Comparison of ENCODE assay signal across 14 cellular contexts in genomic region chr2:120525056-120526046, GRCh38.
A peak's percentile ranks its signal among the peaks of the same experiment; 100 is the strongest.
DNase-seq lines count a peak whose midpoint lies in the region; ATAC-seq and TF ChIP-seq lines count a peak whose summit lies in the region.
"Had no signal": no experiment of that assay in that cellular context is flagged by ENCODE, and none has a peak within 500 bp of the region (broad histone marks: within the 10 kb centered on the region; RNA-seq: fewer than 3 reads in every experiment).

No MANE protein-coding gene starts in this region.

- no peak overlapping the region for H3K9ac ChIP-seq in liver (ENCODE audit: low read depth in 1 of 2, low read length in 2 of 2)

- peak; percentile 65 to 75 for TF ChIP-seq RAD21 in liver (IDR thresholded peaks at IDR 0.05)

- H3K27ac Mint-ChIP-seq in activated T-helper 17 cell treated with anti-CD3 and anti-CD28 coated beads, Interleukin-2, amount 50 U/mL, for 72 hours, result peak overlapping the region; percentile 49
- H3K27ac Mint-ChIP-seq: CD4-positive, alpha-beta T cell; memory B cell had no signal

- H3K4me1 Mint-ChIP-seq in activated T-helper 17 cell treated with anti-CD3 and anti-CD28 coated beads, Interleukin-2, amount 50 U/mL, for 72 hours, result no peaks in the 10 kb centered on the region
- H3K4me1 Mint-ChIP-seq: memory B cell; stimulated activated naive CD8-positive, alpha-beta T cell treated with anti-CD3 and anti-CD28 coated beads, Interleukin-15, amount 100 ng/mL, for 72 hours had no signal

- H3K36me3 Mint-ChIP-seq in activated T-helper 17 cell treated with anti-CD3 and anti-CD28 coated beads, Interleukin-2, amount 50 U/mL, for 72 hours (ENCODE audit: low read depth), result no peaks in the 10 kb centered on the region
- H3K36me3 Mint-ChIP-seq: memory B cell had no signal

- peak; percentile 37 for TF ChIP-seq CTCF in liver (IDR thresholded peaks at IDR 0.05; ENCODE audit: low read depth, low read length, missing input control)

- peaks cover 4 to 18% (median 15%) of the 10 kb centered on the region in 4 donors for H3K4me1 ChIP-seq in liver (ENCODE audit: control insufficient read depth in 4 of 4, insufficient read depth in 4 of 4, low read length in 3 of 4)
- H3K4me1 ChIP-seq: pancreas had no signal

- H3K36me3 ChIP-seq in liver (ENCODE audit: control insufficient read depth in 4 of 4, insufficient read depth in 3 of 4, low read depth in 1 of 4, low read length in 3 of 4), result no peaks in the 10 kb centered on the region
- H3K36me3 ChIP-seq: pancreas had no signal

- no peak for ATAC-seq in activated T-helper 17 cell treated with anti-CD3 and anti-CD28 coated beads, Interleukin-2, amount 50 U/mL, for 72 hours (replicated peaks)
- no peak for ATAC-seq in HG03280 (IDR thresholded peaks at IDR 0.05; ENCODE audit: unreplicated experiment)
- no peak for ATAC-seq in GM21367 (IDR thresholded peaks at IDR 0.05; ENCODE audit: unreplicated experiment)
- ATAC-seq: activated T-cell treated with anti-CD3 and anti-CD28 coated beads, Interleukin-2, amount 50 U/mL, for 4 hours had no signal

- H3K27ac ChIP-seq in liver (ENCODE audit: low read depth in 1 of 2, low read length in 2 of 2), result peak overlapping the region; percentile 39 to 57

- H3K27me3 ChIP-seq in liver (ENCODE audit: control insufficient read depth in 4 of 4, insufficient read depth in 4 of 4, low read length in 3 of 4), result no peaks in the 10 kb centered on the region

- 47% methylated on average over 18 of the region's 18 CpGs for WGBS in liver

- DNase-seq in COLO668 (lab: John Stamatoyannopoulos, UW; ENCODE audit: unreplicated experiment) (peak; percentile 48), HT-29 (ENCODE audit: low spot score) (peak; percentile 33), NCI-H226 (no peak), NCI-H524 treated with DMSO at 0.1 percent for 48 hours (lab: John Stamatoyannopoulos, UW) (no peak)
- DNase-seq: activated T-cell treated with anti-CD3 and anti-CD28 coated beads, Interleukin-2, amount 50 U/mL, for 4 hours; CD4-positive, alpha-beta T cell; SHP77 treated with DMSO at 0.1 percent for 48 hours; stimulated activated naive CD8-positive, alpha-beta T cell treated with anti-CD3 and anti-CD28 coated beads, Interleukin-15, amount 100 ng/mL, for 72 hours had no signal

- H3K9me3 ChIP-seq in liver (ENCODE audit: control insufficient read depth in 4 of 4, low read length in 3 of 4), result no peaks in the 10 kb centered on the region
- H3K9me3 ChIP-seq: pancreas had no signal

- no peaks in the 10 kb centered on the region for H3K9me3 Mint-ChIP-seq in activated T-helper 17 cell treated with anti-CD3 and anti-CD28 coated beads, Interleukin-2, amount 50 U/mL, for 72 hours
- H3K9me3 Mint-ChIP-seq: activated T-cell treated with anti-CD3 and anti-CD28 coated beads, Interleukin-2, amount 50 U/mL, for 4 hours; stimulated activated naive CD8-positive, alpha-beta T cell treated with anti-CD3 and anti-CD28 coated beads, Interleukin-15, amount 100 ng/mL, for 72 hours had no signal

- H3K4me3 ChIP-seq in liver (ENCODE audit: low read depth in 1 of 3, low read length in 3 of 3), result no peak overlapping the region
- H3K4me3 ChIP-seq: pancreas had no signal

- H3K4me3 Mint-ChIP-seq in activated T-helper 17 cell treated with anti-CD3 and anti-CD28 coated beads, Interleukin-2, amount 50 U/mL, for 72 hours, result no peak overlapping the region
- H3K4me3 Mint-ChIP-seq: activated T-cell treated with anti-CD3 and anti-CD28 coated beads, Interleukin-2, amount 50 U/mL, for 4 hours; CD4-positive, alpha-beta T cell; memory B cell; stimulated activated naive CD8-positive, alpha-beta T cell treated with anti-CD3 and anti-CD28 coated beads, Interleukin-15, amount 100 ng/mL, for 72 hours had no signal

- peaks cover 23% of the 10 kb centered on the region for H3K27me3 Mint-ChIP-seq in activated T-helper 17 cell treated with anti-CD3 and anti-CD28 coated beads, Interleukin-2, amount 50 U/mL, for 72 hours

TF ChIP-seq in liver, 16 proteins besides CTCF, POLR2A, EP300 and RAD21:
- TF ChIP-seq YY1 (IDR thresholded peaks at IDR 0.05) (peak; percentile 81), JUND (IDR thresholded peaks at IDR 0.05) (peak in 1 of 2 donors; percentile 50), HNF4G (IDR thresholded peaks at IDR 0.05) (no peak), FOXA2 (IDR thresholded peaks at IDR 0.05) (peak; percentile 62), TAF1 (conservative IDR thresholded peaks at IDR 0.05) (no peak), EGR1 (IDR thresholded peaks at IDR 0.05; ENCODE audit: low read depth in 2 of 2) (peak; percentile 49 to 80), RXRA (IDR thresholded peaks at IDR 0.05) (peak; percentile 91 to 97), ZBTB33 (IDR thresholded peaks at IDR 0.05) (no peak), HNF4A (conservative IDR thresholded peaks at IDR 0.05) (peak; percentile 80 to 91), SP1 (IDR thresholded peaks at IDR 0.05) (peak; percentile 83), ATF3 (IDR thresholded peaks at IDR 0.05) (no peak), GABPA (IDR thresholded peaks at IDR 0.05 in 1 of 2, conservative IDR thresholded peaks at IDR 0.05 in 1 of 2) (peak in 1 of 2 donors; percentile 72), FOXA1 (IDR thresholded peaks at IDR 0.05) (peak; percentile 28), NR2F2 (IDR thresholded peaks at IDR 0.05) (peak; percentile 98), MAX (IDR thresholded peaks at IDR 0.05) (peak; percentile 97), REST (IDR thresholded peaks at IDR 0.05) (no peak)

Comparison
In these comparisons a context has a peak if more than half of its experiments do, and no peak if none do; other contexts are left out.
1. DNase-seq: peak in COLO668 (single experiment) and HT-29 (single experiment); none in NCI-H226 (single experiment) and NCI-H524 treated with DMSO at 0.1 percent for 48 hours (single experiment).